Comparison of ENCODE assay signal across 13 cellular contexts in the genomic region with DNA sequence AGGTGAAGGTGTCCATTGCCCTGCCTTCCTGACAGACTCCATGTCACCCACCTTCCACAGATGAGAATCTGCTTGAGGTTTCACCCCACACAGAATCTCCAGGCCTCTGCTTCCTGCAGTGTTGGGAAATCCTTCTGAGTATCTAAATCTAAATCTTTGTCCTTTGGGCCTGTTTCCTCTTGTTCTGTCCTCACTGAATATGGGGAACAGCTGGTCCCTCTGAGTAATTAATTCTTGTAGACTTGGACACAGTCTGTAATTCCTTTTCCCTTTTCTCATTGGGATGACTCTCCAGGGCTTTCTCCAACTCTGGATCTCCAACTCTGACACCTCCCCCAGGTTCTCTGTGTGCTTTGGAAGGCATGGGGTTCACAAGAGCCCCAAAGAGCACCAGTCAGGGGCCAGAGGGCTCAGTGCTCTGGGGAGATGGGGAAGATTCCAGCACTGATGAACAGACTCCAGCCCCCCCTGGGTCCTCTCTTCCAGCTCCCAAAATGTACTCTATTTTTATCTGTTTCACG. TPM values are rescaled to one million over a fixed set of nuclear protein-coding genes. Genes with fewer than 3 reads are reported as not detected.
DNase-seq lines count a peak whose midpoint lies in the region; ATAC-seq and TF ChIP-seq lines count a peak whose summit lies in the region.
"Had no signal": no experiment of that assay in that cellular context is flagged by ENCODE, and none has a peak within 500 bp of the region (broad histone marks: within the 10 kb centered on the region; RNA-seq: fewer than 3 reads in every experiment).

No MANE protein-coding gene starts in this region.

- WGBS in IMR-90 (ENCODE audit: extremely low coverage in 2 of 2, insufficient read length in 1 of 2), 2 experiments = no CpG with 5 or more reads among the region's 1 CpG

- peak overlapping the region; percentile 86 for H3K27ac ChIP-seq in IMR-90 (ENCODE audit: insufficient read depth, low read length)
- H3K27ac ChIP-seq in lower lobe of right lung = peak overlapping the region; percentile 92
- H3K27ac ChIP-seq in thoracic aorta = peak overlapping the region; percentile 44 to 50

- H2BK15ac ChIP-seq in IMR-90 (ENCODE audit: low read depth, low read length) = peak overlapping the region; percentile 98; the same call in 2 of the 3 replicates

- peak overlapping the region; percentile 73 to 83 for H4K8ac ChIP-seq in IMR-90 (ENCODE audit: low read depth in 2 of 2, low read length in 2 of 2)

- H3K23ac ChIP-seq in IMR-90 (ENCODE audit: low read depth, low read length) = peak overlapping the region; percentile 86

- H2AK5ac ChIP-seq in IMR-90 (ENCODE audit: low read depth, low read length) = peak overlapping the region; percentile 79

- peak overlapping the region; percentile 92 for H3K4ac ChIP-seq in IMR-90 (ENCODE audit: low read depth, low read length)

- H3K36me3 ChIP-seq in IMR-90 (ENCODE audit: control insufficient read depth, insufficient read depth, low read length) (no peaks in the 10 kb centered on the region), lower lobe of right lung (no peaks in the 10 kb centered on the region), thoracic aorta (no peaks in the 10 kb centered on the region)

- TF ChIP-seq CTCF in IMR-90 (conservative IDR thresholded peaks at IDR 0.05; ENCODE audit: low read depth, low read length) = no peak
- TF ChIP-seq CTCF in lower lobe of right lung (IDR thresholded peaks at IDR 0.05) = no peak
- no peak for TF ChIP-seq CTCF in thoracic aorta (IDR thresholded peaks at IDR 0.05)

- peaks cover 2% of the 10 kb centered on the region for H3K4me1 Mint-ChIP-seq in activated CD4-positive, alpha-beta T cell treated with anti-CD3 and anti-CD28 coated beads, Interleukin-2, amount 10 ng/mL, durations not matched to agents 24 days and 14 days
- H3K4me1 Mint-ChIP-seq in activated CD8-positive, alpha-beta T cell treated with anti-CD3 and anti-CD28 coated beads, Interleukin-2, amount 10 ng/mL, durations not matched to agents 7 days and 5 days (ENCODE audit: low read depth) = no peaks in the 10 kb centered on the region

- H3K27me3 ChIP-seq in IMR-90 (ENCODE audit: control insufficient read depth, insufficient read depth, low read length) (no peaks in the 10 kb centered on the region), lower lobe of right lung (ENCODE audit: low read depth) (peaks cover 19% of the 10 kb centered on the region), thoracic aorta (replicated peaks; ENCODE audit: insufficient read depth) (no peaks in the 10 kb centered on the region)

- H4K20me1 ChIP-seq in IMR-90 (ENCODE audit: insufficient read depth, low read length) = no peaks in the 10 kb centered on the region

- dilution Hi-C loops in IMR-90 (cut with HindIII; ENCODE audit: low sequenced_read_pairs, unreplicated experiment) = no loop called here

- intact Hi-C loops in IMR-90 (cut with micrococcal nuclease) (no loop called here), lower lobe of right lung (cut with DNase I) (no loop called here)
- intact Hi-C loops in activated CD4-positive, alpha-beta T cell treated with anti-CD3 and anti-CD28 coated beads, Interleukin-2, amount 10 ng/mL, durations not matched to agents 24 days and 14 days (cut with micrococcal nuclease) = no loop called here

- peak overlapping the region; percentile 85 for H2AFZ ChIP-seq in IMR-90 (replicated peaks; ENCODE audit: low read length, poor library complexity)

- H3K27me3 Mint-ChIP-seq in activated CD4-positive, alpha-beta T cell treated with anti-CD3 and anti-CD28 coated beads, Interleukin-2, amount 10 ng/mL, durations not matched to agents 24 days and 14 days = peaks cover 45% of the 10 kb centered on the region
- H3K27me3 Mint-ChIP-seq in activated CD8-positive, alpha-beta T cell treated with anti-CD3 and anti-CD28 coated beads, Interleukin-2, amount 10 ng/mL, durations not matched to agents 7 days and 5 days (ENCODE audit: low read depth) = peaks cover 35% of the 10 kb centered on the region

- no peak overlapping the region for H3K9ac ChIP-seq in IMR-90 (ENCODE audit: low read depth, low read length)

- no peak for TF ChIP-seq POLR2A in IMR-90 (IDR thresholded peaks at IDR 0.05; ENCODE audit: low read depth, low read length)

- H2BK20ac ChIP-seq in IMR-90 (ENCODE audit: low read depth, low read length) = peak overlapping the region; percentile 82

- peak overlapping the region; percentile 66 for H2BK5ac ChIP-seq in IMR-90 (ENCODE audit: low read depth, low read length, poor library complexity, severe bottlenecking)

- TF ChIP-seq RAD21 in IMR-90 (IDR thresholded peaks at IDR 0.05; ENCODE audit: low read length) = no peak

- BruUV-seq in IMR-90 (replicated peaks; lab: Mats Ljungman, UMichigan) = no TSS peak

- no peaks in the 10 kb centered on the region for H3K36me3 Mint-ChIP-seq in activated CD4-positive, alpha-beta T cell treated with anti-CD3 and anti-CD28 coated beads, Interleukin-2, amount 10 ng/mL, durations not matched to agents 24 days and 14 days (ENCODE audit: low read depth)
- no peaks in the 10 kb centered on the region for H3K36me3 Mint-ChIP-seq in activated CD8-positive, alpha-beta T cell treated with anti-CD3 and anti-CD28 coated beads, Interleukin-2, amount 10 ng/mL, durations not matched to agents 7 days and 5 days (ENCODE audit: low read depth)

- ATAC-seq in IMR-90 (ENCODE audit: low read depth) (peak; percentile 46), lower lobe of right lung (peak; percentile 51 to 53), thoracic aorta (ENCODE audit: insufficient number of reproducible peaks, low FRiP score, low read depth) (no peak)
- no peak for ATAC-seq in activated CD8-positive, alpha-beta T cell treated with anti-CD3 and anti-CD28 coated beads, Interleukin-2, amount 10 ng/mL, durations not matched to agents 7 days and 5 days

- H3K4me1 ChIP-seq in IMR-90 (ENCODE audit: control insufficient read depth, insufficient read depth, low read length) = peaks cover 21% of the 10 kb centered on the region
- H3K4me1 ChIP-seq in lower lobe of right lung = peaks cover 51% of the 10 kb centered on the region
- peaks cover 0 to 16% of the 10 kb centered on the region in 2 donors for H3K4me1 ChIP-seq in thoracic aorta (ENCODE audit: control insufficient read depth in 1 of 2, low read depth in 2 of 2)

- in situ Hi-C loops in IMR-90 (cut with MboI; ENCODE audit: low sequenced_read_pairs) = no loop called here

- POLR2A ChIA-PET in IMR-90 (lab: Charles Lee; ENCODE audit: unreplicated experiment) = no interaction called here
- POLR2A ChIA-PET in activated CD8-positive, alpha-beta T cell treated with anti-CD3 and anti-CD28 coated beads, Interleukin-2, amount 10 ng/mL, durations not matched to agents 7 days and 5 days (lab: Charles Lee) = no interaction called here

- H3K56ac ChIP-seq in IMR-90 (ENCODE audit: extremely low read depth, insufficient read depth, low read length) = no peak overlapping the region

- no peak overlapping the region for H3K27ac Mint-ChIP-seq in activated CD4-positive, alpha-beta T cell treated with anti-CD3 and anti-CD28 coated beads, Interleukin-2, amount 10 ng/mL, durations not matched to agents 24 days and 14 days
- no peak overlapping the region for H3K27ac Mint-ChIP-seq in activated CD8-positive, alpha-beta T cell treated with anti-CD3 and anti-CD28 coated beads, Interleukin-2, amount 10 ng/mL, durations not matched to agents 7 days and 5 days

- peak overlapping the region; percentile 31 for H4K91ac ChIP-seq in IMR-90 (ENCODE audit: insufficient read depth, low read depth, low read length)

- H3K4me2 ChIP-seq in IMR-90 (ENCODE audit: low read depth, low read length) = no peak overlapping the region

- H3K9me3 Mint-ChIP-seq in activated CD4-positive, alpha-beta T cell treated with anti-CD3 and anti-CD28 coated beads, Interleukin-2, amount 10 ng/mL, durations not matched to agents 24 days and 14 days = no peaks in the 10 kb centered on the region
- H3K9me3 Mint-ChIP-seq in activated CD8-positive, alpha-beta T cell treated with anti-CD3 and anti-CD28 coated beads, Interleukin-2, amount 10 ng/mL, durations not matched to agents 7 days and 5 days (ENCODE audit: insufficient read depth) = no peaks in the 10 kb centered on the region

- H3K4me3 ChIP-seq in IMR-90 (ENCODE audit: insufficient read depth, low read depth, low read length) (no peak overlapping the region), lower lobe of right lung (peak overlapping the region; percentile 5), thoracic aorta (no peak overlapping the region)

- H3K9me3 ChIP-seq in IMR-90 (ENCODE audit: control insufficient read depth, insufficient read depth, low read length) = no peaks in the 10 kb centered on the region
- no peaks in the 10 kb centered on the region for H3K9me3 ChIP-seq in lower lobe of right lung
- H3K9me3 ChIP-seq in thoracic aorta = no peaks in the 10 kb centered on the region

- H3K14ac ChIP-seq in IMR-90 (replicated peaks; ENCODE audit: low read depth, low read length) = peak overlapping the region; percentile 87

- peak overlapping the region; percentile 80 for H2BK120ac ChIP-seq in IMR-90 (ENCODE audit: low read depth, low read length)

- H3K9me1 ChIP-seq in IMR-90 (ENCODE audit: insufficient read depth, low read length) = peaks cover 36% of the 10 kb centered on the region

- peak overlapping the region; percentile 82 for H3K18ac ChIP-seq in IMR-90 (ENCODE audit: low read depth, low read length)

- CTCF ChIA-PET in IMR-90 (lab: Yijun Ruan, JAX) = interaction anchor here (0.6 kb wide), 1 partner anchor 1072 kb away, joined by 3 read pairs; no protein-coding TSS in a partner anchor
- CTCF ChIA-PET in activated CD8-positive, alpha-beta T cell treated with anti-CD3 and anti-CD28 coated beads, Interleukin-2, amount 10 ng/mL, durations not matched to agents 7 days and 5 days (lab: Charles Lee) = interaction anchor here (0.9 to 1.3 kb wide), 3 partner anchors 13 to 18 kb away, joined by 3 to 4 read pairs (median 4); no protein-coding TSS in a partner anchor

- H3K79me1 ChIP-seq in IMR-90 (ENCODE audit: low read depth in 1 of 2, low read length in 2 of 2) = peaks cover 0 to 11% of the 10 kb centered on the region in 2 experiments; a peak in 3 of 4 replicates

- peak overlapping the region; percentile 86 for H4K5ac ChIP-seq in IMR-90 (ENCODE audit: low read depth, low read length)

- no peak overlapping the region for H3K4me3 Mint-ChIP-seq in activated CD4-positive, alpha-beta T cell treated with anti-CD3 and anti-CD28 coated beads, Interleukin-2, amount 10 ng/mL, durations not matched to agents 24 days and 14 days
- no peak overlapping the region for H3K4me3 Mint-ChIP-seq in activated CD8-positive, alpha-beta T cell treated with anti-CD3 and anti-CD28 coated beads, Interleukin-2, amount 10 ng/mL, durations not matched to agents 7 days and 5 days

- no peak overlapping the region for H2AK9ac ChIP-seq in IMR-90 (replicated peaks; ENCODE audit: low read depth, low read length, poor library complexity)

- peak; percentile 69 for DNase-seq in IMR-90
- DNase-seq in dermis blood vessel endothelial cell = peak; percentile 57
- DNase-seq in lower lobe of right lung = no peak
- no peak for DNase-seq in thoracic aorta (ENCODE audit: low spot score)
- no peak for DNase-seq in NCI-H1105 (lab: John Stamatoyannopoulos, UW)
- no peak for DNase-seq in activated CD4-positive, alpha-beta T cell treated with anti-CD3 and anti-CD28 coated beads, Interleukin-2, amount 10 ng/mL, durations not matched to agents 24 days and 14 days
- DNase-seq in NCI-H446 treated with DMSO at 0.1 percent for 48 hours (lab: John Stamatoyannopoulos, UW) = no peak
- no peak for DNase-seq in activated CD8-positive, alpha-beta T cell treated with anti-CD3 and anti-CD28 coated beads, Interleukin-2, amount 10 ng/mL, durations not matched to agents 7 days and 5 days
- DNase-seq: activated CD8-positive, alpha-beta memory T cell treated with anti-CD3 and anti-CD28 coated beads, Interleukin-2, amount 50 U/mL, for 4 hours; effector CD8-positive, alpha-beta T cell; stimulated activated CD4-positive, alpha-beta T cell treated with anti-CD3 and anti-CD28 coated beads, Interleukin-1b, Interleukin-23, amount 100 ng/mL, for 48 hours had no signal

RNA-seq across cellular contexts. Expression of a gene that starts 2.3 kb away (rescaled TPM):
- total RNA-seq in IMR-90 (2012; rRNA removed) (5.8 and 7.5 TPM in 2 replicates), dermis blood vessel endothelial cell (680 and 721 TPM in 2 replicates), lower lobe of right lung (242 TPM), thoracic aorta (10 to 100 TPM; 81.4 to 90.2 TPM)
- 6.4 and 8.0 TPM in 2 replicates for polyA plus RNA-seq in IMR-90 (2012; rRNA removed)
- polyA plus RNA-seq in IMR-90 (2012; cell fraction: cytosol; rRNA removed) = 4.5 and 11.0 TPM in 2 replicates
- 17.2 and 26.4 TPM in 2 replicates for polyA plus RNA-seq in IMR-90 (2012; cell fraction: nucleus; rRNA removed; ENCODE audit: low replicate concordance)
- total RNA-seq in activated CD4-positive, alpha-beta T cell treated with anti-CD3 and anti-CD28 coated beads, Interleukin-2, amount 10 ng/mL, durations not matched to agents 24 days and 14 days = not detected in 2 replicates
- not detected for total RNA-seq in activated CD8-positive, alpha-beta T cell treated with anti-CD3 and anti-CD28 coated beads, Interleukin-2, amount 10 ng/mL, durations not matched to agents 7 days and 5 days

RNA-seq across cellular contexts. Expression of a gene that starts 17.1 kb away (rescaled TPM):
- total RNA-seq in IMR-90 (2012; rRNA removed) = under 0.01 TPM in 1 of 2 replicates, not detected in the other
- 0.03 TPM in 1 of 2 replicates, not detected in the other for polyA plus RNA-seq in IMR-90 (2012; rRNA removed)
- 0.02 TPM in 1 of 2 replicates, not detected in the other for polyA plus RNA-seq in IMR-90 (2012; cell fraction: cytosol; rRNA removed)
- 0.42 and 0.57 TPM in 2 replicates for polyA plus RNA-seq in IMR-90 (2012; cell fraction: nucleus; rRNA removed; ENCODE audit: low replicate concordance)
- 0.19 TPM in 1 of 2 replicates, not detected in the other for total RNA-seq in dermis blood vessel endothelial cell
- total RNA-seq in lower lobe of right lung = not detected
- total RNA-seq in thoracic aorta = not detected
- not detected in 2 replicates for total RNA-seq in activated CD4-positive, alpha-beta T cell treated with anti-CD3 and anti-CD28 coated beads, Interleukin-2, amount 10 ng/mL, durations not matched to agents 24 days and 14 days
- not detected for total RNA-seq in activated CD8-positive, alpha-beta T cell treated with anti-CD3 and anti-CD28 coated beads, Interleukin-2, amount 10 ng/mL, durations not matched to agents 7 days and 5 days
- total RNA-seq: HT1080, liver had no signal
- polyA plus RNA-seq: liver had no signal

RNA-seq across cellular contexts. Expression of a gene that starts 46.5 kb away (rescaled TPM):
- 5.7 and 5.8 TPM in 2 replicates for total RNA-seq in IMR-90 (2012; rRNA removed)
- polyA plus RNA-seq in IMR-90 (2012; rRNA removed) = 12.1 and 13.6 TPM in 2 replicates
- 9.7 and 10.3 TPM in 2 replicates for polyA plus RNA-seq in IMR-90 (2012; cell fraction: cytosol; rRNA removed)
- polyA plus RNA-seq in IMR-90 (2012; cell fraction: nucleus; rRNA removed; ENCODE audit: low replicate concordance) = 10.9 and 17.0 TPM in 2 replicates
- total RNA-seq in dermis blood vessel endothelial cell = 9.9 and 17.4 TPM in 2 replicates
- total RNA-seq in lower lobe of right lung = 34.9 TPM
- total RNA-seq in thoracic aorta = 10 to 100 TPM in 1 of 2 donors, 1 to 10 TPM in 1; 9.9 to 24.4 TPM
- 7.1 and 8.1 TPM in 2 replicates for total RNA-seq in activated CD4-positive, alpha-beta T cell treated with anti-CD3 and anti-CD28 coated beads, Interleukin-2, amount 10 ng/mL, durations not matched to agents 24 days and 14 days
- total RNA-seq in activated CD8-positive, alpha-beta T cell treated with anti-CD3 and anti-CD28 coated beads, Interleukin-2, amount 10 ng/mL, durations not matched to agents 7 days and 5 days = 1 to 10 TPM; 7.8 to 8.8 TPM

RNA-seq across cellular contexts. Expression of a gene that starts 56.5 kb away (rescaled TPM):
- total RNA-seq in IMR-90 (2012; rRNA removed) = under 0.01 TPM in 2 replicates
- 0.09 and 0.12 TPM in 2 replicates for polyA plus RNA-seq in IMR-90 (2012; rRNA removed)
- polyA plus RNA-seq in IMR-90 (2012; cell fraction: cytosol; rRNA removed) = 0.02 and 0.04 TPM in 2 replicates
- 0.61 and 0.62 TPM in 2 replicates for polyA plus RNA-seq in IMR-90 (2012; cell fraction: nucleus; rRNA removed; ENCODE audit: low replicate concordance)
- total RNA-seq in dermis blood vessel endothelial cell = 0.74 and 1.2 TPM in 2 replicates
- 0.95 TPM for total RNA-seq in lower lobe of right lung
- total RNA-seq in thoracic aorta = under 1 TPM in 1 of 2 donors, not detected in 1; 0.28 TPM
- 0.30 and 0.33 TPM in 2 replicates for total RNA-seq in activated CD4-positive, alpha-beta T cell treated with anti-CD3 and anti-CD28 coated beads, Interleukin-2, amount 10 ng/mL, durations not matched to agents 24 days and 14 days
- total RNA-seq in activated CD8-positive, alpha-beta T cell treated with anti-CD3 and anti-CD28 coated beads, Interleukin-2, amount 10 ng/mL, durations not matched to agents 7 days and 5 days = under 1 TPM; 0.32 to 0.37 TPM

Comparison
In these comparisons a context has a peak if more than half of its experiments do, and no peak if none do; other contexts are left out.
1. ATAC-seq: peak in IMR-90 (single experiment) and lower lobe of right lung (2 of 2); none in thoracic aorta (single experiment) and activated CD8-positive, alpha-beta T cell treated with anti-CD3 and anti-CD28 coated beads, Interleukin-2, amount 10 ng/mL, durations not matched to agents 7 days and 5 days (single experiment).
2. DNase-seq: peak in IMR-90 (single experiment) and dermis blood vessel endothelial cell (single experiment); none in lower lobe of right lung (single experiment), thoracic aorta (single experiment), NCI-H1105 (single experiment), activated CD4-positive, alpha-beta T cell treated with anti-CD3 and anti-CD28 coated beads, Interleukin-2, amount 10 ng/mL, durations not matched to agents 24 days and 14 days (single experiment), NCI-H446 treated with DMSO at 0.1 percent for 48 hours (single experiment) and activated CD8-positive, alpha-beta T cell treated with anti-CD3 and anti-CD28 coated beads, Interleukin-2, amount 10 ng/mL, durations not matched to agents 7 days and 5 days (single experiment).
3. Peak in every context shown above with its lines, with median percentiles within 50 percentile points of each other: H3K27ac ChIP-seq.